In the genomic region with DNA sequence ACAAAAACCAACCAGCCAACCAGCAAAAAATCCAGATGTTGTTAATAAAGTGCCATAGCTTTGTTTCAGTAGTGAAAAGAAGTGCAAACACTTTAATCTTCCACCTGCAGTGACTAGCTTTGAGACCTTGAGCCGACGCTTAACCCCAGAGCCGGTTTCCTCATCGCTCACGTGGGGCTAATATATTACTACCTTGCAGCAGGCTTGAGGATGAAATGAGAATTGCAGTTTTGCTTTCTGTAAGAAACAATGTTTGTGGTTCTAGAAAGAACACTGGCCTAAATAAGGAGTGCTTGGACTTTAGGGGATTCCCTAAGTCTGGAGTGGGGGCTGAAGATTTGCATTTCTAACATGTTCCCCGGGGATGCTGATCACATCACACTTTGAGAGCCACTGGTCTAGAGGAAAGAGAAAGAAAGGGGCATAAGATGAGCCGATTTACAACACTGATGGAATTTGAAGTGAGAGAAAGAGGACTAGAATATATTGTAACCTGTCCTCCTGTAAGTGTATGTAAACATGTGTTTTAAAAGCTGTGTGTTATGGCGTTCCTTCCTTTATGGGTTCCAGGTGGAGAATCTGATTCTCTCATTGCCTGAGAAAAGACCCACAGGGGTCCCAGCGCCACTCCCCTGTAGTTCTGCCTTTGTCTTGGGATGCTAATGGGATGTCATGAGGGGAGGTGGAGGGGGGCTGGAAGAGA, we compare ENCODE assay signal across 8 cellular contexts. TPM values are rescaled to one million over a fixed set of nuclear protein-coding genes. Genes with fewer than 3 reads are reported as not detected.
DNase-seq lines count a peak whose midpoint lies in the region; ATAC-seq and TF ChIP-seq lines count a peak whose summit lies in the region.

No MANE protein-coding gene starts in this region.

- H3K4me3 ChIP-seq in fibroblast of villous mesenchyme (ENCODE audit: low read depth, low read length), result peak overlapping the region; percentile 75

- peaks cover 70% of the 10 kb centered on the region for H3K27me3 Mint-ChIP-seq in activated CD4-positive, alpha-beta T cell treated with anti-CD3 and anti-CD28 coated beads for 36 hours

- CTCF ChIA-PET in activated CD4-positive, alpha-beta T cell treated with anti-CD3 and anti-CD28 coated beads for 36 hours (lab: Charles Lee), result interaction anchor here (0.9 to 1.3 kb wide), 5 partner anchors 10 to 250 kb away, joined by 3 to 4 read pairs (median 3); no protein-coding TSS in a partner anchor

- no peaks in the 10 kb centered on the region for H3K9me3 Mint-ChIP-seq in activated CD4-positive, alpha-beta T cell treated with anti-CD3 and anti-CD28 coated beads for 36 hours (ENCODE audit: low read depth)

- H3K36me3 Mint-ChIP-seq in activated CD4-positive, alpha-beta T cell treated with anti-CD3 and anti-CD28 coated beads for 36 hours (ENCODE audit: low read depth), result no peaks in the 10 kb centered on the region

- intact Hi-C loops in activated CD4-positive, alpha-beta T cell treated with anti-CD3 and anti-CD28 coated beads for 36 hours (cut with DNase I, micrococcal nuclease), result loop anchor here (1.0 to 10.0 kb wide), 5 partner anchors 42 to 226 kb away; partner anchors contain the start of gene NUDT6 (in 1 of the 2)

- TF ChIP-seq CTCF in fibroblast of villous mesenchyme (IDR thresholded peaks at IDR 0.05; ENCODE audit: insufficient read depth, low read depth, low read length), result peak; percentile 32

- peaks cover 12% of the 10 kb centered on the region for H3K4me1 Mint-ChIP-seq in activated CD4-positive, alpha-beta T cell treated with anti-CD3 and anti-CD28 coated beads for 36 hours

- POLR2A ChIA-PET in activated CD4-positive, alpha-beta T cell treated with anti-CD3 and anti-CD28 coated beads for 36 hours (lab: Charles Lee), result no interaction called here

- H3K27ac Mint-ChIP-seq in activated CD4-positive, alpha-beta T cell treated with anti-CD3 and anti-CD28 coated beads for 36 hours, result peak overlapping the region; percentile 40

- peak overlapping the region; percentile 75 for H3K4me3 Mint-ChIP-seq in activated CD4-positive, alpha-beta T cell treated with anti-CD3 and anti-CD28 coated beads for 36 hours

- ATAC-seq in activated CD4-positive, alpha-beta T cell treated with anti-CD3 and anti-CD28 coated beads for 36 hours, result peak; percentile 89
- peak; percentile 91 for ATAC-seq in HG02588 (IDR thresholded peaks at IDR 0.05; ENCODE audit: unreplicated experiment)

- peak; percentile 70 for DNase-seq in activated CD4-positive, alpha-beta T cell treated with anti-CD3 and anti-CD28 coated beads for 36 hours
- DNase-seq in activated CD4-positive, alpha-beta T cell treated with anti-CD3 and anti-CD28 coated beads for 1 hour, result no peak
- DNase-seq in NCI-H146 (lab: John Stamatoyannopoulos, UW) (peak; percentile 48), activated T-cell treated with anti-CD3 and anti-CD28 coated beads for 24 hours (ENCODE audit: low read depth) (peak; percentile 9), fibroblast of villous mesenchyme (ENCODE audit: low read depth) (peak; percentile 80), non-pigmented ciliary epithelial cell (ENCODE audit: low read depth) (peak; percentile 40), NCI-H774 (lab: John Stamatoyannopoulos, UW) (no peak)

RNA-seq across cellular contexts. Expression of gene FGF2, which starts 1.4 kb away (rescaled TPM):
- 1 to 10 TPM in 1 of 2 experiments, under 1 TPM in 1; 0.91 to 1.2 TPM for total RNA-seq in activated CD4-positive, alpha-beta T cell treated with anti-CD3 and anti-CD28 coated beads for 36 hours
- total RNA-seq in fibroblast of villous mesenchyme, result 66.0 and 176 TPM in 2 replicates

Comparison
In these comparisons a context has a peak if more than half of its experiments do, and no peak if none do; other contexts are left out.
1. DNase-seq: peak in activated CD4-positive, alpha-beta T cell treated with anti-CD3 and anti-CD28 coated beads for 36 hours (single experiment), NCI-H146 (single experiment), activated T-cell treated with anti-CD3 and anti-CD28 coated beads for 24 hours (single experiment), fibroblast of villous mesenchyme (single experiment) and non-pigmented ciliary epithelial cell (single experiment); none in activated CD4-positive, alpha-beta T cell treated with anti-CD3 and anti-CD28 coated beads for 1 hour (single experiment) and NCI-H774 (single experiment).
2. RNA of gene FGF2, which starts 1.4 kb away (total RNA-seq): 66.0 to 176 TPM in fibroblast of villous mesenchyme; 0.91 to 1.2 TPM in activated CD4-positive, alpha-beta T cell treated with anti-CD3 and anti-CD28 coated beads for 36 hours; every median in the first group is over 10 times any median in the second.